In the genomic region with DNA sequence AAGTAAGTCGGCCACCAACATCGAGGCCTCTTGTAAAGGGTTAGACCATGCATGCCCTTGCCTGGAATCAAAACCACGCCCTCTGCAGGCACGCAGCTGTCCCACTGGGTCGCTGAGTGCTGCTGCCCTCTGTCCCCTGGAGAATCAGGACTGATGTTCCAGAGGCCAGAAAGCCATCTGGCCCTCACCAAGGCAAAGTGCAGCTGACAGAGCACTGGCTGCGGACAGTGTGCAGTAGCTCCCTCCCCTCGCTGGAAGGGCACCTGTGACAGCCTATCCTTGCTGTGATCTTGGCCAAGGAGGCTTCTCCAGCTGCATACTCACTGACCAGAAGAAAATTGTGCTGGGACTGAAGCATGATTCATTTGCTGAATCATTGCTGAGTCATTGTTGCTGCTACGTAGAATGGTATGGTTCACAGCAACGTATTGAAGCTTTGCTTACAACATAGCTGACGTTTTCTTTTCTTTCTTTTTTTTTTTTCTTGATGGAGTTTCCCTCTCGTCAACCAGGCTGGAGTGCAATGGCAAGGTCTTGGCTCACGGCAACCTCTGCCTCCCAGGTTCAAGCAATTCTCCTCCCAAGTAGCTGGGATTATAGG, we compare ENCODE assay signal across 1 cellular context.
TF ChIP-seq lines count a peak whose summit lies in the region.

No MANE protein-coding gene starts in this region.

TF ChIP-seq in K562, 482 proteins besides CTCF, POLR2A, EP300 and RAD21 (continued from another document and continues in another):
- TF ChIP-seq, protein P1, sequence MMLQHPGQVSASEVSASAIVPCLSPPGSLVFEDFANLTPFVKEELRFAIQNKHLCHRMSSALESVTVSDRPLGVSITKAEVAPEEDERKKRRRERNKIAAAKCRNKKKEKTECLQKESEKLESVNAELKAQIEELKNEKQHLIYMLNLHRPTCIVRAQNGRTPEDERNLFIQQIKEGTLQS (IDR thresholded peaks at IDR 0.05): peak; percentile 98
- TF ChIP-seq, protein P1 (CRISPR knock-in tag; conservative IDR thresholded peaks at IDR 0.05): peak; percentile 85
- TF ChIP-seq KLF1 (tag; IDR thresholded peaks at IDR 0.05) (peak; percentile 94), KAT7 (CRISPR knock-in tag; IDR thresholded peaks at IDR 0.05; ENCODE audit: borderline replicate concordance) (no peak), NFRKB (IDR thresholded peaks at IDR 0.05; ENCODE audit: low read depth) (0 out of 2 replicates have a peak, but pooled peaks have one; percentile 16), ZEB2 (IDR thresholded peaks at IDR 0.05) (peak; percentile 79), MCM7 (IDR thresholded peaks at IDR 0.05) (peak in 1 of 2 experiments; percentile 60; a peak in 1 of 4 replicates), TBL1XR1 (IDR thresholded peaks at IDR 0.05; ENCODE audit: low read length in 2 of 2) (peak in 1 of 2 experiments; percentile 88; a peak in 2 of 4 replicates), SRSF9 (IDR thresholded peaks at IDR 0.05; ENCODE audit: borderline replicate concordance, low read depth, low read length) (no peak), PHF8 (IDR thresholded peaks at IDR 0.05; ENCODE audit: borderline replicate concordance, low read length) (peak; percentile 36; the same call in 1 of the 2 replicates), GTF2E2 (tag; IDR thresholded peaks at IDR 0.05) (peak; percentile 51; the same call in 1 of the 2 replicates), COPS2 (conservative IDR thresholded peaks at IDR 0.05) (no peak), NUFIP1 (IDR thresholded peaks at IDR 0.05; ENCODE audit: partially characterized antibody) (peak; percentile 20), JUND (IDR thresholded peaks at IDR 0.05; ENCODE audit: borderline replicate concordance, low read depth, low read length) (peak; percentile 98), JUND (tag; IDR thresholded peaks at IDR 0.05; ENCODE audit: borderline replicate concordance, low read depth, low read length) (peak; percentile 99), GATA2 (CRISPR knock-in tag; IDR thresholded peaks at IDR 0.05) (peak; percentile 77; the same call in 1 of the 2 replicates), HCFC1 (IDR thresholded peaks at IDR 0.05; ENCODE audit: low read depth, low read length) (no peak; the same call in 1 of the 2 replicates), JUN (IDR thresholded peaks at IDR 0.05; ENCODE audit: borderline replicate concordance, low read depth, low read length) (peak; percentile 99), JUN (CRISPR knock-in tag; IDR thresholded peaks at IDR 0.05; ENCODE audit: borderline replicate concordance) (peak; percentile 59; the same call in 1 of the 2 replicates), KLF16 (IDR thresholded peaks at IDR 0.05) (peak; percentile 21; the same call in 1 of the 2 replicates), KHSRP (IDR thresholded peaks at IDR 0.05) (peak; percentile 79), HDGF (IDR thresholded peaks at IDR 0.05) (0 out of 2 replicates have a peak, but pooled peaks have one; percentile 17), SP1 (CRISPR knock-in tag; IDR thresholded peaks at IDR 0.05) (peak; percentile 47; the same call in 1 of the 2 replicates), NFE2 (IDR thresholded peaks at IDR 0.05; ENCODE audit: low read depth) (peak; percentile 100), ZNF699 (CRISPR knock-in tag; IDR thresholded peaks at IDR 0.05; ENCODE audit: insufficient replicate concordance) (no peak), KDM1A (IDR thresholded peaks at IDR 0.05) (peak; percentile 38 to 61; a peak in 3 of 4 replicates), PML (IDR thresholded peaks at IDR 0.05; ENCODE audit: low read length) (no peak), FOSL1 (tag; conservative IDR thresholded peaks at IDR 0.05) (peak; percentile 100), CBX3 (IDR thresholded peaks at IDR 0.05; ENCODE audit: borderline replicate concordance in 1 of 2, low read length in 2 of 2) (peak in 1 of 2 experiments; percentile 83; a peak in 1 of 3 replicates), NONO (IDR thresholded peaks at IDR 0.05; ENCODE audit: low read depth in 2 of 2, low read length in 1 of 2) (peak in 1 of 2 experiments; percentile 68; a peak in 2 of 4 replicates), TAL1 (IDR thresholded peaks at IDR 0.05) (peak; percentile 42; the same call in 1 of the 2 replicates), NBN (IDR thresholded peaks at IDR 0.05; ENCODE audit: low read depth) (peak; percentile 95), RBBP5 (IDR thresholded peaks at IDR 0.05; ENCODE audit: borderline replicate concordance, insufficient read depth, low read length, poor library complexity, severe bottlenecking) (peak; percentile 46), BACH1 (tag; IDR thresholded peaks at IDR 0.05) (peak; percentile 100), DPF2 (IDR thresholded peaks at IDR 0.05) (peak; percentile 99)
- TF ChIP-seq, protein P2, sequence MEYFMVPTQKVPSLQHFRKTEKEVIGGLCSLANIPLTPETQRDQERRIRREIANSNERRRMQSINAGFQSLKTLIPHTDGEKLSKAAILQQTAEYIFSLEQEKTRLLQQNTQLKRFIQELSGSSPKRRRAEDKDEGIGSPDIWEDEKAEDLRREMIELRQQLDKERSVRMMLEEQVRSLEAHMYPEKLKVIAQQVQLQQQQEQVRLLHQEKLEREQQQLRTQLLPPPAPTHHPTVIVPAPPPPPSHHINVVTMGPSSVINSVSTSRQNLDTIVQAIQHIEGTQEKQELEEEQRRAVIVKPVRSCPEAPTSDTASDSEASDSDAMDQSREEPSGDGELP (CRISPR knock-in tag; IDR thresholded peaks at IDR 0.05; ENCODE audit: borderline replicate concordance): peak; percentile 97
- TF ChIP-seq, protein P3, sequence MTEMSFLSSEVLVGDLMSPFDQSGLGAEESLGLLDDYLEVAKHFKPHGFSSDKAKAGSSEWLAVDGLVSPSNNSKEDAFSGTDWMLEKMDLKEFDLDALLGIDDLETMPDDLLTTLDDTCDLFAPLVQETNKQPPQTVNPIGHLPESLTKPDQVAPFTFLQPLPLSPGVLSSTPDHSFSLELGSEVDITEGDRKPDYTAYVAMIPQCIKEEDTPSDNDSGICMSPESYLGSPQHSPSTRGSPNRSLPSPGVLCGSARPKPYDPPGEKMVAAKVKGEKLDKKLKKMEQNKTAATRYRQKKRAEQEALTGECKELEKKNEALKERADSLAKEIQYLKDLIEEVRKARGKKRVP (CRISPR knock-in tag; IDR thresholded peaks at IDR 0.05): 0 out of 2 replicates have a peak, but pooled peaks have one; percentile 0
- TF ChIP-seq, protein P4, sequence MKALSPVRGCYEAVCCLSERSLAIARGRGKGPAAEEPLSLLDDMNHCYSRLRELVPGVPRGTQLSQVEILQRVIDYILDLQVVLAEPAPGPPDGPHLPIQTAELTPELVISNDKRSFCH (CRISPR knock-in tag; IDR thresholded peaks at IDR 0.05): no peak
- TF ChIP-seq, protein P4 (tag; IDR thresholded peaks at IDR 0.05): peak; percentile 50; the same call in 1 of the 2 replicates
- TF ChIP-seq, protein P5, sequence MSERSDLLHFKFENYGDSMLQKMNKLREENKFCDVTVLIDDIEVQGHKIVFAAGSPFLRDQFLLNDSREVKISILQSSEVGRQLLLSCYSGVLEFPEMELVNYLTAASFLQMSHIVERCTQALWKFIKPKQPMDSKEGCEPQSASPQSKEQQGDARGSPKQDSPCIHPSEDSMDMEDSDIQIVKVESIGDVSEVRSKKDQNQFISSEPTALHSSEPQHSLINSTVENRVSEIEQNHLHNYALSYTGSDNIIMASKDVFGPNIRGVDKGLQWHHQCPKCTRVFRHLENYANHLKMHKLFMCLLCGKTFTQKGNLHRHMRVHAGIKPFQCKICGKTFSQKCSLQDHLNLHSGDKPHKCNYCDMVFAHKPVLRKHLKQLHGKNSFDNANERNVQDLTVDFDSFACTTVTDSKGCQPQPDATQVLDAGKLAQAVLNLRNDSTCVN (CRISPR knock-in tag; IDR thresholded peaks at IDR 0.05): no peak
- TF ChIP-seq, protein P6, sequence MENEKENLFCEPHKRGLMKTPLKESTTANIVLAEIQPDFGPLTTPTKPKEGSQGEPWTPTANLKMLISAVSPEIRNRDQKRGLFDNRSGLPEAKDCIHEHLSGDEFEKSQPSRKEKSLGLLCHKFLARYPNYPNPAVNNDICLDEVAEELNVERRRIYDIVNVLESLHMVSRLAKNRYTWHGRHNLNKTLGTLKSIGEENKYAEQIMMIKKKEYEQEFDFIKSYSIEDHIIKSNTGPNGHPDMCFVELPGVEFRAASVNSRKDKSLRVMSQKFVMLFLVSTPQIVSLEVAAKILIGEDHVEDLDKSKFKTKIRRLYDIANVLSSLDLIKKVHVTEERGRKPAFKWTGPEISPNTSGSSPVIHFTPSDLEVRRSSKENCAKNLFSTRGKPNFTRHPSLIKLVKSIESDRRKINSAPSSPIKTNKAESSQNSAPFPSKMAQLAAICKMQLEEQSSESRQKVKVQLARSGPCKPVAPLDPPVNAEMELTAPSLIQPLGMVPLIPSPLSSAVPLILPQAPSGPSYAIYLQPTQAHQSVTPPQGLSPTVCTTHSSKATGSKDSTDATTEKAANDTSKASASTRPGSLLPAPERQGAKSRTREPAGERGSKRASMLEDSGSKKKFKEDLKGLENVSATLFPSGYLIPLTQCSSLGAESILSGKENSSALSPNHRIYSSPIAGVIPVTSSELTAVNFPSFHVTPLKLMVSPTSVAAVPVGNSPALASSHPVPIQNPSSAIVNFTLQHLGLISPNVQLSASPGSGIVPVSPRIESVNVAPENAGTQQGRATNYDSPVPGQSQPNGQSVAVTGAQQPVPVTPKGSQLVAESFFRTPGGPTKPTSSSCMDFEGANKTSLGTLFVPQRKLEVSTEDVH (IDR thresholded peaks at IDR 0.05; ENCODE audit: low read depth, partially characterized antibody): peak; percentile 85
- TF ChIP-seq, protein P7, sequence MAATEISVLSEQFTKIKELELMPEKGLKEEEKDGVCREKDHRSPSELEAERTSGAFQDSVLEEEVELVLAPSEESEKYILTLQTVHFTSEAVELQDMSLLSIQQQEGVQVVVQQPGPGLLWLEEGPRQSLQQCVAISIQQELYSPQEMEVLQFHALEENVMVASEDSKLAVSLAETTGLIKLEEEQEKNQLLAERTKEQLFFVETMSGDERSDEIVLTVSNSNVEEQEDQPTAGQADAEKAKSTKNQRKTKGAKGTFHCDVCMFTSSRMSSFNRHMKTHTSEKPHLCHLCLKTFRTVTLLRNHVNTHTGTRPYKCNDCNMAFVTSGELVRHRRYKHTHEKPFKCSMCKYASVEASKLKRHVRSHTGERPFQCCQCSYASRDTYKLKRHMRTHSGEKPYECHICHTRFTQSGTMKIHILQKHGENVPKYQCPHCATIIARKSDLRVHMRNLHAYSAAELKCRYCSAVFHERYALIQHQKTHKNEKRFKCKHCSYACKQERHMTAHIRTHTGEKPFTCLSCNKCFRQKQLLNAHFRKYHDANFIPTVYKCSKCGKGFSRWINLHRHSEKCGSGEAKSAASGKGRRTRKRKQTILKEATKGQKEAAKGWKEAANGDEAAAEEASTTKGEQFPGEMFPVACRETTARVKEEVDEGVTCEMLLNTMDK (IDR thresholded peaks at IDR 0.05; ENCODE audit: borderline replicate concordance, insufficient read depth, low read depth, low read length, poor library complexity, severe bottlenecking): peak; percentile 57
- TF ChIP-seq, protein P8, sequence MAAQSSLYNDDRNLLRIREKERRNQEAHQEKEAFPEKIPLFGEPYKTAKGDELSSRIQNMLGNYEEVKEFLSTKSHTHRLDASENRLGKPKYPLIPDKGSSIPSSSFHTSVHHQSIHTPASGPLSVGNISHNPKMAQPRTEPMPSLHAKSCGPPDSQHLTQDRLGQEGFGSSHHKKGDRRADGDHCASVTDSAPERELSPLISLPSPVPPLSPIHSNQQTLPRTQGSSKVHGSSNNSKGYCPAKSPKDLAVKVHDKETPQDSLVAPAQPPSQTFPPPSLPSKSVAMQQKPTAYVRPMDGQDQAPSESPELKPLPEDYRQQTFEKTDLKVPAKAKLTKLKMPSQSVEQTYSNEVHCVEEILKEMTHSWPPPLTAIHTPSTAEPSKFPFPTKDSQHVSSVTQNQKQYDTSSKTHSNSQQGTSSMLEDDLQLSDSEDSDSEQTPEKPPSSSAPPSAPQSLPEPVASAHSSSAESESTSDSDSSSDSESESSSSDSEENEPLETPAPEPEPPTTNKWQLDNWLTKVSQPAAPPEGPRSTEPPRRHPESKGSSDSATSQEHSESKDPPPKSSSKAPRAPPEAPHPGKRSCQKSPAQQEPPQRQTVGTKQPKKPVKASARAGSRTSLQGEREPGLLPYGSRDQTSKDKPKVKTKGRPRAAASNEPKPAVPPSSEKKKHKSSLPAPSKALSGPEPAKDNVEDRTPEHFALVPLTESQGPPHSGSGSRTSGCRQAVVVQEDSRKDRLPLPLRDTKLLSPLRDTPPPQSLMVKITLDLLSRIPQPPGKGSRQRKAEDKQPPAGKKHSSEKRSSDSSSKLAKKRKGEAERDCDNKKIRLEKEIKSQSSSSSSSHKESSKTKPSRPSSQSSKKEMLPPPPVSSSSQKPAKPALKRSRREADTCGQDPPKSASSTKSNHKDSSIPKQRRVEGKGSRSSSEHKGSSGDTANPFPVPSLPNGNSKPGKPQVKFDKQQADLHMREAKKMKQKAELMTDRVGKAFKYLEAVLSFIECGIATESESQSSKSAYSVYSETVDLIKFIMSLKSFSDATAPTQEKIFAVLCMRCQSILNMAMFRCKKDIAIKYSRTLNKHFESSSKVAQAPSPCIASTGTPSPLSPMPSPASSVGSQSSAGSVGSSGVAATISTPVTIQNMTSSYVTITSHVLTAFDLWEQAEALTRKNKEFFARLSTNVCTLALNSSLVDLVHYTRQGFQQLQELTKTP (IDR thresholded peaks at IDR 0.05; ENCODE audit: low read depth in 1 of 2, partially characterized antibody in 2 of 2): peak in 1 of 2 experiments; percentile 90
- TF ChIP-seq, protein P9, sequence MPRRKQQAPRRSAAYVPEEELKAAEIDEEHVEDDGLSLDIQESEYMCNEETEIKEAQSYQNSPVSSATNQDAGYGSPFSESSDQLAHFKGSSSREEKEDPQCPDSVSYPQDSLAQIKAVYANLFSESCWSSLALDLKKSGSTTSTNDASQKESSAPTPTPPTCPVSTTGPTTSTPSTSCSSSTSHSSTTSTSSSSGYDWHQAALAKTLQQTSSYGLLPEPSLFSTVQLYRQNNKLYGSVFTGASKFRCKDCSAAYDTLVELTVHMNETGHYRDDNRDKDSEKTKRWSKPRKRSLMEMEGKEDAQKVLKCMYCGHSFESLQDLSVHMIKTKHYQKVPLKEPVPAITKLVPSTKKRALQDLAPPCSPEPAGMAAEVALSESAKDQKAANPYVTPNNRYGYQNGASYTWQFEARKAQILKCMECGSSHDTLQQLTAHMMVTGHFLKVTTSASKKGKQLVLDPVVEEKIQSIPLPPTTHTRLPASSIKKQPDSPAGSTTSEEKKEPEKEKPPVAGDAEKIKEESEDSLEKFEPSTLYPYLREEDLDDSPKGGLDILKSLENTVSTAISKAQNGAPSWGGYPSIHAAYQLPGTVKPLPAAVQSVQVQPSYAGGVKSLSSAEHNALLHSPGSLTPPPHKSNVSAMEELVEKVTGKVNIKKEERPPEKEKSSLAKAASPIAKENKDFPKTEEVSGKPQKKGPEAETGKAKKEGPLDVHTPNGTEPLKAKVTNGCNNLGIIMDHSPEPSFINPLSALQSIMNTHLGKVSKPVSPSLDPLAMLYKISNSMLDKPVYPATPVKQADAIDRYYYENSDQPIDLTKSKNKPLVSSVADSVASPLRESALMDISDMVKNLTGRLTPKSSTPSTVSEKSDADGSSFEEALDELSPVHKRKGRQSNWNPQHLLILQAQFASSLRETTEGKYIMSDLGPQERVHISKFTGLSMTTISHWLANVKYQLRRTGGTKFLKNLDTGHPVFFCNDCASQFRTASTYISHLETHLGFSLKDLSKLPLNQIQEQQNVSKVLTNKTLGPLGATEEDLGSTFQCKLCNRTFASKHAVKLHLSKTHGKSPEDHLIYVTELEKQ (CRISPR knock-in tag; IDR thresholded peaks at IDR 0.05): no peak
